ENCODE assay signal across 7 cellular contexts in the genomic region with DNA sequence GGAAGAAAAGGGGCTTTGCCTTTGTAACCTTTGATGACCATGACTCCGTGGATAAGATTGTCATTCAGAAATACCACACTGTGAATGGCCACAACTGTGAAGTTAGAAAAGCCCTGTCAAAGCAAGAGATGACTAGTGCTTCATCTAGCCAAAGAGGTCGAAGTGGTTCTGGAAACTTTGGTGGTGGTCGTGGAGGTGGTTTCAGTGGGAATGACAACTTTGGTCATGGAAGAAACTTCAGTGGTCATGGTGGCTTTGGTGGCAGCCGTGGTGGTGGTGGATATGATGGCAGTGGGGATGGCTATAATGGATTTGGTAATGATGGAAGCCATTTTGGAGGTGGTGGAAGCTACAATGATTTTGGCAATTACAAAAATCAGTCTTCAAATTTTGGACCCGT. TPM values are rescaled to one million over a fixed set of nuclear protein-coding genes. Genes with fewer than 3 reads are reported as not detected.
DNase-seq lines count a peak whose midpoint lies in the region; ATAC-seq lines count a peak whose summit lies in the region.
"Not testable (repeated sequence)": the region's sequence is repeated elsewhere in the genome, so short reads cannot be mapped to it uniquely, and the experiment has no call there.

No MANE protein-coding gene starts in this region.

- peaks cover 22% of the 10 kb centered on the region for H3K36me3 Mint-ChIP-seq in activated CD4-positive, alpha-beta T cell treated with anti-CD3 and anti-CD28 coated beads for 36 hours (ENCODE audit: low read depth)
- peaks cover 28% of the 10 kb centered on the region for H3K36me3 Mint-ChIP-seq in activated T-helper 1 cell treated with anti-CD3 and anti-CD28 coated beads, Interleukin-12 subunit alpha, Interleukin-12 subunit beta, Interleukin-2, Interleukin-4 antibody, amounts not matched to agents 30 ng/mL and 10 ng/mL and 1 ng/mL, durations not matched to agents 14 hours and 24 hours and 36 hours (ENCODE audit: low read depth)
- peaks cover 20% of the 10 kb centered on the region for H3K36me3 Mint-ChIP-seq in activated naive CD8-positive, alpha-beta T cell treated with anti-CD3 and anti-CD28 coated beads for 36 hours
- not testable (repeated sequence) for H3K36me3 Mint-ChIP-seq in memory B cell

- peak overlapping the region; percentile 77 for H3K27ac Mint-ChIP-seq in activated CD4-positive, alpha-beta T cell treated with anti-CD3 and anti-CD28 coated beads for 36 hours
- peak overlapping the region; percentile 99 for H3K27ac Mint-ChIP-seq in activated T-helper 1 cell treated with anti-CD3 and anti-CD28 coated beads, Interleukin-12 subunit alpha, Interleukin-12 subunit beta, Interleukin-2, Interleukin-4 antibody, amounts not matched to agents 30 ng/mL and 10 ng/mL and 1 ng/mL, durations not matched to agents 14 hours and 24 hours and 36 hours
- peak overlapping the region; percentile 90 for H3K27ac Mint-ChIP-seq in activated naive CD8-positive, alpha-beta T cell treated with anti-CD3 and anti-CD28 coated beads for 36 hours
- peak overlapping the region; percentile 5 for H3K27ac Mint-ChIP-seq in memory B cell

- POLR2A ChIA-PET in activated CD4-positive, alpha-beta T cell treated with anti-CD3 and anti-CD28 coated beads for 36 hours (lab: Charles Lee): not testable (repeated sequence)

- H3K4me1 Mint-ChIP-seq in activated CD4-positive, alpha-beta T cell treated with anti-CD3 and anti-CD28 coated beads for 36 hours: peaks cover 59% of the 10 kb centered on the region
- H3K4me1 Mint-ChIP-seq in activated T-helper 1 cell treated with anti-CD3 and anti-CD28 coated beads, Interleukin-12 subunit alpha, Interleukin-12 subunit beta, Interleukin-2, Interleukin-4 antibody, amounts not matched to agents 30 ng/mL and 10 ng/mL and 1 ng/mL, durations not matched to agents 14 hours and 24 hours and 36 hours (ENCODE audit: low read depth): peaks cover 49% of the 10 kb centered on the region
- H3K4me1 Mint-ChIP-seq in activated naive CD8-positive, alpha-beta T cell treated with anti-CD3 and anti-CD28 coated beads for 36 hours: peaks cover 52% of the 10 kb centered on the region
- peaks cover 20% of the 10 kb centered on the region for H3K4me1 Mint-ChIP-seq in memory B cell

- peak overlapping the region; percentile 60 for H3K4me3 Mint-ChIP-seq in activated CD4-positive, alpha-beta T cell treated with anti-CD3 and anti-CD28 coated beads for 36 hours
- not testable (repeated sequence) for H3K4me3 Mint-ChIP-seq in activated T-helper 1 cell treated with anti-CD3 and anti-CD28 coated beads, Interleukin-12 subunit alpha, Interleukin-12 subunit beta, Interleukin-2, Interleukin-4 antibody, amounts not matched to agents 30 ng/mL and 10 ng/mL and 1 ng/mL, durations not matched to agents 14 hours and 24 hours and 36 hours; memory B cell
- H3K4me3 Mint-ChIP-seq in activated naive CD8-positive, alpha-beta T cell treated with anti-CD3 and anti-CD28 coated beads for 36 hours: peak overlapping the region; percentile 66

- not testable (repeated sequence) for H3K9me3 Mint-ChIP-seq in activated CD4-positive, alpha-beta T cell treated with anti-CD3 and anti-CD28 coated beads for 36 hours (ENCODE audit: low read depth); activated T-helper 1 cell treated with anti-CD3 and anti-CD28 coated beads, Interleukin-12 subunit alpha, Interleukin-12 subunit beta, Interleukin-2, Interleukin-4 antibody, amounts not matched to agents 30 ng/mL and 10 ng/mL and 1 ng/mL, durations not matched to agents 14 hours and 24 hours and 36 hours; activated naive CD8-positive, alpha-beta T cell treated with anti-CD3 and anti-CD28 coated beads for 36 hours; memory B cell

- peak; percentile 59 for DNase-seq in activated CD4-positive, alpha-beta T cell treated with anti-CD3 and anti-CD28 coated beads for 36 hours
- peak; percentile 53 to 56 (median 54) for DNase-seq in activated CD8-positive, alpha-beta memory T cell treated with anti-CD3 and anti-CD28 coated beads for 48 hours (ENCODE audit: low read depth in 2 of 3, low spot score in 2 of 3)
- not testable (repeated sequence) for DNase-seq in activated T-helper 1 cell treated with anti-CD3 and anti-CD28 coated beads, Interleukin-12 subunit alpha, Interleukin-12 subunit beta, Interleukin-2, Interleukin-4 antibody, amounts not matched to agents 30 ng/mL and 10 ng/mL and 1 ng/mL, durations not matched to agents 14 hours and 24 hours and 36 hours (ENCODE audit: low spot score); memory B cell (ENCODE audit: low spot score in 2 of 2)
- DNase-seq in activated naive CD8-positive, alpha-beta T cell treated with anti-CD3 and anti-CD28 coated beads for 36 hours: peak; percentile 55
- peak; percentile 33 to 46 for DNase-seq in stimulated activated CD4-positive, alpha-beta T cell treated with anti-CD3 and anti-CD28 coated beads, Interleukin-2, amount 100 ng/mL, for 48 hours
- DNase-seq in stimulated activated CD8-positive, alpha-beta memory T cell treated with anti-CD3 and anti-CD28 coated beads, Interleukin-4, amount 100 ng/mL, for 48 hours: peak; percentile 82

- CTCF ChIA-PET in activated CD4-positive, alpha-beta T cell treated with anti-CD3 and anti-CD28 coated beads for 36 hours (lab: Charles Lee): not testable (repeated sequence)

- not testable (repeated sequence) for H3K27me3 Mint-ChIP-seq in activated CD4-positive, alpha-beta T cell treated with anti-CD3 and anti-CD28 coated beads for 36 hours; activated T-helper 1 cell treated with anti-CD3 and anti-CD28 coated beads, Interleukin-12 subunit alpha, Interleukin-12 subunit beta, Interleukin-2, Interleukin-4 antibody, amounts not matched to agents 30 ng/mL and 10 ng/mL and 1 ng/mL, durations not matched to agents 14 hours and 24 hours and 36 hours (ENCODE audit: insufficient read depth); activated naive CD8-positive, alpha-beta T cell treated with anti-CD3 and anti-CD28 coated beads for 36 hours; memory B cell

- intact Hi-C loops in activated CD4-positive, alpha-beta T cell treated with anti-CD3 and anti-CD28 coated beads for 36 hours (cut with DNase I, micrococcal nuclease); activated T-helper 1 cell treated with anti-CD3 and anti-CD28 coated beads, Interleukin-12 subunit alpha, Interleukin-12 subunit beta, Interleukin-2, Interleukin-4 antibody, amounts not matched to agents 30 ng/mL and 10 ng/mL and 1 ng/mL, durations not matched to agents 14 hours and 24 hours and 36 hours (cut with micrococcal nuclease): not testable (repeated sequence)

- not testable (repeated sequence) for ATAC-seq in activated CD4-positive, alpha-beta T cell treated with anti-CD3 and anti-CD28 coated beads for 36 hours; memory B cell (ENCODE audit: low read depth)

RNA-seq across cellular contexts. Expression of a gene that starts 8.0 kb away (rescaled TPM):
- total RNA-seq in activated CD4-positive, alpha-beta T cell treated with anti-CD3 and anti-CD28 coated beads for 36 hours: 10 to 100 TPM; 15.8 to 16.0 TPM
- 26.1 and 29.4 TPM in 2 replicates for total RNA-seq in activated T-helper 1 cell treated with anti-CD3 and anti-CD28 coated beads, Interleukin-12 subunit alpha, Interleukin-12 subunit beta, Interleukin-2, Interleukin-4 antibody, amounts not matched to agents 30 ng/mL and 10 ng/mL and 1 ng/mL, durations not matched to agents 14 hours and 24 hours and 36 hours
- 10 to 100 TPM; 22.6 to 25.3 TPM for total RNA-seq in activated naive CD8-positive, alpha-beta T cell treated with anti-CD3 and anti-CD28 coated beads for 36 hours

RNA-seq across cellular contexts. Expression of a gene that starts 8.3 kb away (rescaled TPM):
- total RNA-seq in activated CD4-positive, alpha-beta T cell treated with anti-CD3 and anti-CD28 coated beads for 36 hours: 100 to 1,000 TPM; 126 to 150 TPM
- total RNA-seq in activated T-helper 1 cell treated with anti-CD3 and anti-CD28 coated beads, Interleukin-12 subunit alpha, Interleukin-12 subunit beta, Interleukin-2, Interleukin-4 antibody, amounts not matched to agents 30 ng/mL and 10 ng/mL and 1 ng/mL, durations not matched to agents 14 hours and 24 hours and 36 hours: 105 and 121 TPM in 2 replicates
- total RNA-seq in activated naive CD8-positive, alpha-beta T cell treated with anti-CD3 and anti-CD28 coated beads for 36 hours: 100 to 1,000 TPM; 139 to 146 TPM

RNA-seq across cellular contexts. Expression of a gene that starts 52.4 kb away (rescaled TPM):
- total RNA-seq in activated CD4-positive, alpha-beta T cell treated with anti-CD3 and anti-CD28 coated beads for 36 hours: 100 to 1,000 TPM; 255 to 270 TPM
- 457 and 480 TPM in 2 replicates for total RNA-seq in activated T-helper 1 cell treated with anti-CD3 and anti-CD28 coated beads, Interleukin-12 subunit alpha, Interleukin-12 subunit beta, Interleukin-2, Interleukin-4 antibody, amounts not matched to agents 30 ng/mL and 10 ng/mL and 1 ng/mL, durations not matched to agents 14 hours and 24 hours and 36 hours
- total RNA-seq in activated naive CD8-positive, alpha-beta T cell treated with anti-CD3 and anti-CD28 coated beads for 36 hours: 100 to 1,000 TPM; 190 to 198 TPM

Comparison
In these comparisons a context has a peak if more than half of its experiments do, and no peak if none do; other contexts are left out.
1. H3K27ac Mint-ChIP-seq: peak in every context shown above with its lines; median percentile 99 in activated T-helper 1 cell treated with anti-CD3 and anti-CD28 coated beads, Interleukin-12 subunit alpha, Interleukin-12 subunit beta, Interleukin-2, Interleukin-4 antibody, amounts not matched to agents 30 ng/mL and 10 ng/mL and 1 ng/mL, durations not matched to agents 14 hours and 24 hours and 36 hours; 90 in activated naive CD8-positive, alpha-beta T cell treated with anti-CD3 and anti-CD28 coated beads for 36 hours; 77 in activated CD4-positive, alpha-beta T cell treated with anti-CD3 and anti-CD28 coated beads for 36 hours; 5 in memory B cell.